In the genomic region with DNA sequence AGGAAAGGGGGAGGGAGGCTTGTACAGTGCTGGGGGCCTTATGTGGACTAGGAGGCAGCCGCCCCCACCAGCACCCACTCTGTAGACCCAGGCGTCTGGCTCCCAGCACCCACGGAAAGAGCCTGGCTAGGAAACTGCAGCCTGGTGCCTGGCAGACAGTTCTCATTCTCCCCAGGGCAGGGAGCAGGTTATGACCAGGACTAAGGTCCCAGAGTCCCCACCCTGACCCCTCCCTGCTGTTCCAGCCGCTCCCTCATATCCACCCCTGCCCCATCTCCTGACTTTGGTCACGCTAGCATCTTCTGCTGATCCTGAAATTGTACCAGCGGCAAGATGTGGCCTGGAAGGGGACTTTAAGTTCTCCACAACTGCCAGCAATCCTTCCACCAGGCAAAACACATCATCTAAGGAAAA, we compare ENCODE assay signal across 10 cellular contexts. TPM values are rescaled to one million over a fixed set of nuclear protein-coding genes. Genes with fewer than 3 reads are reported as not detected.
DNase-seq lines count a peak whose midpoint lies in the region; ATAC-seq and TF ChIP-seq lines count a peak whose summit lies in the region.
"Had no signal": no experiment of that assay in that cellular context is flagged by ENCODE, and none has a peak within 500 bp of the region (broad histone marks: within the 10 kb centered on the region; RNA-seq: fewer than 3 reads in every experiment).

A gene with protein sequence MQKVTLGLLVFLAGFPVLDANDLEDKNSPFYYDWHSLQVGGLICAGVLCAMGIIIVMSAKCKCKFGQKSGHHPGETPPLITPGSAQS (plus strand): TSS at position 286 of the 414 bp plus-strand sequence. CDS start 3,554 bp downstream, outside the sequence.

- no peak for DNase-seq in HT-29 (ENCODE audit: low spot score)
- no peak for DNase-seq in ascending aorta (ENCODE audit: low spot score in 2 of 2)
- DNase-seq in stimulated activated effector memory CD8-positive, alpha-beta T cell treated with anti-CD3 and anti-CD28 coated beads, Interleukin-12 subunit alpha, Interleukin-12 subunit beta, amount 100 ng/mL, for 72 hours (ENCODE audit: low spot score in 2 of 2): no peak
- DNase-seq in SK-N-DZ (ENCODE audit: low spot score): no peak
- DNase-seq in iPS-NIHi11 (ENCODE audit: low spot score): no peak
- DNase-seq in CD8-positive, alpha-beta memory T cell: no peak
- DNase-seq in G401 (ENCODE audit: low spot score): no peak

- peaks cover 8% of the 10 kb centered on the region for H3K4me1 Mint-ChIP-seq in stimulated activated effector memory CD8-positive, alpha-beta T cell treated with anti-CD3 and anti-CD28 coated beads, Interleukin-12 subunit alpha, Interleukin-12 subunit beta, amount 100 ng/mL, for 72 hours
- peaks cover 5 to 6% (median 5%) of the 10 kb centered on the region in 3 donors for H3K4me1 Mint-ChIP-seq in CD8-positive, alpha-beta memory T cell

- H3K27ac ChIP-seq in ascending aorta: no peak within 1 kb of the TSS
- H3K27ac ChIP-seq in layer of hippocampus (ENCODE audit: low read depth, low read length): peak within 1 kb of the TSS; percentile 92
- no peak within 1 kb of the TSS for H3K27ac ChIP-seq in CD8-positive, alpha-beta memory T cell (ENCODE audit: low read depth, low read length)

- H3K4me1 ChIP-seq in ascending aorta: peaks cover 4 to 6% of the 10 kb centered on the region in 2 donors
- H3K4me1 ChIP-seq in CD8-positive, alpha-beta memory T cell (ENCODE audit: insufficient read depth, low read length): peaks cover 8% of the 10 kb centered on the region

- no peak within 1 kb of the TSS for H3K27ac Mint-ChIP-seq in stimulated activated effector memory CD8-positive, alpha-beta T cell treated with anti-CD3 and anti-CD28 coated beads, Interleukin-12 subunit alpha, Interleukin-12 subunit beta, amount 100 ng/mL, for 72 hours
- H3K27ac Mint-ChIP-seq in CD8-positive, alpha-beta memory T cell: peak within 1 kb of the TSS in 3 of 8 donors; percentile 46 to 74 (median 66)
- H3K27ac Mint-ChIP-seq: T-helper 1 cell treated with Interleukin-12 subunit alpha and Interleukin-12 subunit beta and Interleukin-4 antibody, amounts not matched to agents 30 μg/mL and 1 μg/mL, for 36 hours had no signal

- CTCF ChIA-PET in CD8-positive, alpha-beta memory T cell (lab: Charles Lee): interaction anchor here (1.0 to 1.7 kb wide), 6 partner anchors 9 to 159 kb away, joined by 3 to 6 read pairs (median 4); no protein-coding TSS in a partner anchor

- no peaks in the 10 kb centered on the region for H3K36me3 ChIP-seq in ascending aorta
- no peaks in the 10 kb centered on the region for H3K36me3 ChIP-seq in CD8-positive, alpha-beta memory T cell (ENCODE audit: insufficient read depth, low read length)

- POLR2A ChIA-PET in CD8-positive, alpha-beta memory T cell (lab: Charles Lee): no interaction called here

- no peak for TF ChIP-seq CTCF in ascending aorta (IDR thresholded peaks at IDR 0.05)

- peaks cover 5 to 8% of the 10 kb centered on the region in 2 donors for H3K27me3 Mint-ChIP-seq in CD8-positive, alpha-beta memory T cell

- no peaks in the 10 kb centered on the region for H3K36me3 Mint-ChIP-seq in stimulated activated effector memory CD8-positive, alpha-beta T cell treated with anti-CD3 and anti-CD28 coated beads, Interleukin-12 subunit alpha, Interleukin-12 subunit beta, amount 100 ng/mL, for 72 hours
- H3K36me3 Mint-ChIP-seq in CD8-positive, alpha-beta memory T cell: peaks cover 0 to 2% (median 0%) of the 10 kb centered on the region in 3 donors

- peak within 1 kb of the TSS; percentile 41 for H3K4me3 Mint-ChIP-seq in stimulated activated effector memory CD8-positive, alpha-beta T cell treated with anti-CD3 and anti-CD28 coated beads, Interleukin-12 subunit alpha, Interleukin-12 subunit beta, amount 100 ng/mL, for 72 hours
- H3K4me3 Mint-ChIP-seq in CD8-positive, alpha-beta memory T cell: peak within 1 kb of the TSS in 2 of 7 donors; percentile 32 to 65
- H3K4me3 Mint-ChIP-seq: T-helper 1 cell treated with Interleukin-12 subunit alpha and Interleukin-12 subunit beta and Interleukin-4 antibody, amounts not matched to agents 30 μg/mL and 1 μg/mL, for 36 hours had no signal

- no peaks in the 10 kb centered on the region for H3K9me3 ChIP-seq in ascending aorta
- no peaks in the 10 kb centered on the region for H3K9me3 ChIP-seq in CD8-positive, alpha-beta memory T cell (ENCODE audit: low read length)

- H3K27me3 ChIP-seq in ascending aorta: no peaks in the 10 kb centered on the region
- H3K27me3 ChIP-seq in layer of hippocampus (ENCODE audit: control insufficient read depth, insufficient read depth, low read length): no peaks in the 10 kb centered on the region
- no peaks in the 10 kb centered on the region for H3K27me3 ChIP-seq in CD8-positive, alpha-beta memory T cell (ENCODE audit: insufficient read depth, low read length, poor library complexity, severe bottlenecking)

- H3K4me3 ChIP-seq in ascending aorta: peak within 1 kb of the TSS; percentile 10 to 55
- no peak within 1 kb of the TSS for H3K4me3 ChIP-seq in CD8-positive, alpha-beta memory T cell (ENCODE audit: low read length)

- no peak for ATAC-seq in stimulated activated effector memory CD8-positive, alpha-beta T cell treated with anti-CD3 and anti-CD28 coated beads, Interleukin-12 subunit alpha, Interleukin-12 subunit beta, amount 100 ng/mL, for 72 hours

- in situ Hi-C loops in G401 (cut with HindIII; ENCODE audit: low sequenced_read_pairs): no loop called here

- intact Hi-C loops in ascending aorta (cut with DNase I): loop anchor here (2.0 kb wide), 1 partner anchor 153 kb away; a partner anchor contains a TSS

- H3K9me3 Mint-ChIP-seq in stimulated activated effector memory CD8-positive, alpha-beta T cell treated with anti-CD3 and anti-CD28 coated beads, Interleukin-12 subunit alpha, Interleukin-12 subunit beta, amount 100 ng/mL, for 72 hours: no peaks in the 10 kb centered on the region
- no peaks in the 10 kb centered on the region for H3K9me3 Mint-ChIP-seq in CD8-positive, alpha-beta memory T cell
- H3K9me3 Mint-ChIP-seq: T-helper 1 cell treated with Interleukin-12 subunit alpha and Interleukin-12 subunit beta and Interleukin-4 antibody, amounts not matched to agents 30 μg/mL and 1 μg/mL, for 36 hours had no signal

RNA-seq across cellular contexts. Expression of the gene that starts here (rescaled TPM):
- total RNA-seq in HT-29 (2014; rRNA removed; shearing (Covaris generic)): 15.8 and 38.9 TPM in 2 replicates
- total RNA-seq in ascending aorta: not detected
- polyA plus RNA-seq in SK-N-DZ (2014; cell fraction: cytosol; rRNA removed): not detected in 2 replicates
- polyA plus RNA-seq in SK-N-DZ (2014; cell fraction: nucleus; rRNA removed): not detected in 2 replicates
- not detected for total RNA-seq in CD8-positive, alpha-beta memory T cell
- not detected for polyA plus RNA-seq in CD8-positive, alpha-beta memory T cell
- total RNA-seq in G401 (2014; rRNA removed; shearing (Covaris generic)): not detected in 2 replicates
- total RNA-seq: LHCN-M2 had no signal

Comparison
In these comparisons a context has a peak if more than half of its experiments do, and no peak if none do; other contexts are left out.
1. RNA of the gene that starts here (total RNA-seq): 15.8 to 38.9 TPM in HT-29; not detected in ascending aorta (single experiment), not detected in CD8-positive, alpha-beta memory T cell and not detected in G401; every median in the first group is over 10 times any median in the second.